ENCODE assay signal across 15 cellular contexts in genomic region chr2:203527719-203528118, GRCh38. TPM values are rescaled to one million over a fixed set of nuclear protein-coding genes. Genes with fewer than 3 reads are reported as not detected.
A peak's percentile ranks its signal among the peaks of the same experiment; 100 is the strongest.
DNase-seq lines count a peak whose midpoint lies in the region; ATAC-seq and TF ChIP-seq lines count a peak whose summit lies in the region.
"Had no signal": no experiment of that assay in that cellular context is flagged by ENCODE, and none has a peak within 500 bp of the region (broad histone marks: within the 10 kb centered on the region; RNA-seq: fewer than 3 reads in every experiment).

No MANE protein-coding gene starts in this region.

- intact Hi-C loops in left ventricle myocardium inferior (cut with micrococcal nuclease) (no loop called here), Right ventricle myocardium superior (cut with DNase I) (no loop called here)

- H3K4me1 ChIP-seq in left ventricle myocardium inferior: peaks cover 37% of the 10 kb centered on the region
- H3K4me1 ChIP-seq in osteoblast (ENCODE audit: insufficient read depth, low read length): peaks cover 25% of the 10 kb centered on the region

- H4K20me1 ChIP-seq in osteoblast (ENCODE audit: insufficient read depth, low read length): peaks cover 37% of the 10 kb centered on the region

- H3K27ac ChIP-seq in left ventricle myocardium inferior (replicated peaks) (peak overlapping the region; percentile 4), osteoblast (ENCODE audit: low read depth, low read length) (no peak overlapping the region)
- H3K27ac ChIP-seq: BLaER1 treated with 17β-estradiol and CSF1 and Interleukin-3, amounts not matched to agents 10 nM and 100 nM; HL-60 had no signal

- TF ChIP-seq CTCF in left ventricle myocardium inferior (IDR thresholded peaks at IDR 0.05; ENCODE audit: borderline replicate concordance) (no peak), osteoblast (IDR thresholded peaks at IDR 0.05; ENCODE audit: extremely low read depth, low read depth, low read length) (no peak)

- no peaks in the 10 kb centered on the region for H3K9me3 ChIP-seq in left ventricle myocardium inferior (replicated peaks)
- no peaks in the 10 kb centered on the region for H3K9me3 ChIP-seq in osteoblast (ENCODE audit: low read depth, low read length)
- H3K9me3 ChIP-seq: BLaER1 treated with 17β-estradiol and CSF1 and Interleukin-3, amounts not matched to agents 10 nM and 100 nM had no signal

- H2AFZ ChIP-seq in osteoblast (ENCODE audit: low read length): no peak overlapping the region

- no peak for DNase-seq in left ventricle myocardium inferior
- DNase-seq in Right ventricle myocardium superior: no peak
- no peak for DNase-seq in left lobe of liver (ENCODE audit: low spot score)
- DNase-seq in osteoblast (ENCODE audit: insufficient read length, low spot score, missing footprints): no peak
- DNase-seq in stimulated activated CD4-positive, alpha-beta T cell treated with anti-CD3 and anti-CD28 coated beads, Interleukin-2, amount 100 ng/mL, for 24 hours: no peak
- DNase-seq in T-helper 2 cell: no peak
- DNase-seq in ureter (ENCODE audit: low spot score): no peak
- DNase-seq: 8988T; CD4-positive, CD25-positive, alpha-beta regulatory T cell; DND-41; GDM1 had no signal

- H3K27me3 ChIP-seq in left ventricle myocardium inferior (ENCODE audit: low read depth) (no peaks in the 10 kb centered on the region), osteoblast (ENCODE audit: insufficient read depth, low read length) (no peaks in the 10 kb centered on the region)

- ATAC-seq in Right ventricle myocardium superior (ENCODE audit: poor library complexity) (no peak), left lobe of liver (peak; percentile 56), HG02938 (IDR thresholded peaks at IDR 0.05; ENCODE audit: unreplicated experiment) (no peak)
- ATAC-seq: HCT116 had no signal

- H3K36me3 ChIP-seq in left ventricle myocardium inferior (no peaks in the 10 kb centered on the region), osteoblast (ENCODE audit: insufficient read depth, low read length) (peaks cover 11% of the 10 kb centered on the region)

- H3K4me3 ChIP-seq in left ventricle myocardium inferior (no peak overlapping the region), osteoblast (ENCODE audit: insufficient read depth, low read length) (no peak overlapping the region)
- H3K4me3 ChIP-seq: BLaER1 treated with 17β-estradiol and CSF1 and Interleukin-3, amounts not matched to agents 10 nM and 100 nM had no signal

- peak overlapping the region; percentile 0 for H3K4me2 ChIP-seq in osteoblast (ENCODE audit: insufficient read depth, low read length)

- H3K79me2 ChIP-seq in osteoblast (ENCODE audit: insufficient read depth, low read length): peaks cover 99% of the 10 kb centered on the region

RNA-seq across cellular contexts. Expression of gene RAPH1, which starts 7.4 kb away (rescaled TPM):
- total RNA-seq in left ventricle myocardium inferior (17.2 TPM), Right ventricle myocardium superior (11.9 TPM), left lobe of liver (85.7 TPM), osteoblast (46.9 and 57.2 TPM in 2 replicates), ureter (71.6 TPM)
